Comparison of ENCODE assay signal across 34 cellular contexts in genomic region chrX:70621743-70622142, GRCh38.
"Had no signal": no experiment of that assay in that cellular context is flagged by ENCODE, and none has a peak within 500 bp of the region (broad histone marks: within the 10 kb centered on the region; RNA-seq: fewer than 3 reads in every experiment).

No MANE protein-coding gene starts in this region.

- H3K4me3 ChIP-seq: MG63 had no signal

- H3K36me3 ChIP-seq: MG63 had no signal

- DNase-seq: Karpas-422, Kasumi-1, KG1, MG63, MM.1S, MV-4-11, NCI-H1048, NCI-H1092, NCI-H1092 treated with DMSO at 0.1 percent for 48 hours, NCI-H1105, NCI-H1105 treated with DMSO at 0.1 percent for 48 hours, NCI-H1417, NCI-H1417 treated with DMSO at 0.1 percent for 48 hours, NCI-H1436, NCI-H1436 treated with DMSO at 0.1 percent for 48 hours, NCI-H146, NCI-H1694, NCI-H1694 treated with DMSO at 0.1 percent for 48 hours, NCI-H187, NCI-H187 treated with DMSO at 0.1 percent for 48 hours, NCI-H1930, NCI-H2029, NCI-H2029 treated with DMSO at 0.1 percent for 48 hours, NCI-H2081, NCI-H2081 treated with DMSO at 0.1 percent for 48 hours, NCI-H2107, NCI-H2171, NCI-H2171 treated with DMSO at 0.1 percent for 48 hours, NCI-H2227 treated with DMSO at 0.1 percent for 48 hours, NCI-H226, NCI-H345, NCI-H446, NCI-H446 treated with DMSO at 0.1 percent for 48 hours had no signal

- H3K27me3 ChIP-seq: MG63 had no signal

- H3K9ac ChIP-seq: KMS-11 had no signal

- H3K9me3 ChIP-seq: MG63 had no signal

- H3K4me2 ChIP-seq: KMS-11 had no signal

- H3K27ac ChIP-seq: KMS-11 had no signal
